ENCODE assay signal across 1 cellular context in the genomic region with DNA sequence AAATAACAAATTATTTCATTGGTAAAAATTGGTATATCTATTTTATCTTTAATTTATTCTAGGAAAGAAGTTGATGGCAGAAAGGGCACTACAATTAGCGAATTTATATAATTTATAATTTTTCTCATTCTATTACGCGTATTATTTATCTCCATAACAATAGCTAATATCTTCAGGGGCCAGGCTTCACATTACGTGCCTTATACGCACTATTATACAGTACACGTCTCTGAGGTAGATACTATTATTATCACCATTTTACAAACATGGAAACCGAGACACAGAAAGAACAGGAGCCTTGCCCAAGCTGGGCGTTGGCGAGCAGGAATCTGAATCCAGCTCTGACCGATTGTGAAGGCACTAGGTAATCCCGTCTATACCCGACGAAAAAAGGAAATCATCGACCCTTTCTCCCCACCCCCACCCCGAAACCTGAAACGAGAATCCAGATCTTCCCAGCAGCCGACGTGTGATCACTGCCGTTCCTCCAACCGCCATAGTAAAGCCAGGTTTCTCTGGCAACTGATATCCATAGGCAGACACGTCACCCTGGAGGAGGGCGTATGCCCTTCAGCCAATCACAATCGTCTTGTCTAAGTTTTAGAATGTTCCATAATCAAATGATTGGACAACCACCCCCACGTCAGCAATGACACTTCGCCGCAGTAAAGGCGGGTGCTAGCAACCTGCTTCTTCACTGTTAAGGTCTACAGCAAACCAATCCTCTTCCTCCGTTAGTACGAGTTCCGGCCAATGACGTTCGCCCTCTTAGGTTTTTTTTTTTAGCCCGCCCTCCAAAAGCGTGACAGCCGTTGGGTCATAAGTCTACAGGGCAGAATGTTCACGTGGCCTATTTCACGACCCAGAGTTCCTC.
TF ChIP-seq lines count a peak whose summit lies in the region.

A gene with protein sequence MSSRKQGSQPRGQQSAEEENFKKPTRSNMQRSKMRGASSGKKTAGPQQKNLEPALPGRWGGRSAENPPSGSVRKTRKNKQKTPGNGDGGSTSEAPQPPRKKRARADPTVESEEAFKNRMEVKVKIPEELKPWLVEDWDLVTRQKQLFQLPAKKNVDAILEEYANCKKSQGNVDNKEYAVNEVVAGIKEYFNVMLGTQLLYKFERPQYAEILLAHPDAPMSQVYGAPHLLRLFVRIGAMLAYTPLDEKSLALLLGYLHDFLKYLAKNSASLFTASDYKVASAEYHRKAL (minus strand): TSS at position 501 of the 874 bp plus-strand sequence. CDS start 9,672 bp downstream, outside the sequence.

TF ChIP-seq in HepG2, 621 proteins besides CTCF, POLR2A, EP300 and RAD21 (continued from another document and continues in another):
- TF ChIP-seq, protein P1, sequence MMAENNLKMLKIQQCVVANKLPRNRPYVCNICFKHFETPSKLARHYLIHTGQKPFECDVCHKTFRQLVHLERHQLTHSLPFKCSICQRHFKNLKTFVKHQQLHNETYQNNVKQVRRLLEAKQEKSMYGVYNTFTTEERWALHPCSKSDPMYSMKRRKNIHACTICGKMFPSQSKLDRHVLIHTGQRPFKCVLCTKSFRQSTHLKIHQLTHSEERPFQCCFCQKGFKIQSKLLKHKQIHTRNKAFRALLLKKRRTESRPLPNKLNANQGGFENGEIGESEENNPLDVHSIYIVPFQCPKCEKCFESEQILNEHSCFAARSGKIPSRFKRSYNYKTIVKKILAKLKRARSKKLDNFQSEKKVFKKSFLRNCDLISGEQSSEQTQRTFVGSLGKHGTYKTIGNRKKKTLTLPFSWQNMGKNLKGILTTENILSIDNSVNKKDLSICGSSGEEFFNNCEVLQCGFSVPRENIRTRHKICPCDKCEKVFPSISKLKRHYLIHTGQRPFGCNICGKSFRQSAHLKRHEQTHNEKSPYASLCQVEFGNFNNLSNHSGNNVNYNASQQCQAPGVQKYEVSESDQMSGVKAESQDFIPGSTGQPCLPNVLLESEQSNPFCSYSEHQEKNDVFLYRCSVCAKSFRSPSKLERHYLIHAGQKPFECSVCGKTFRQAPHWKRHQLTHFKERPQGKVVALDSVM (CRISPR knock-in tag; IDR thresholded peaks at IDR 0.05) = no peak
- TF ChIP-seq, protein P2, sequence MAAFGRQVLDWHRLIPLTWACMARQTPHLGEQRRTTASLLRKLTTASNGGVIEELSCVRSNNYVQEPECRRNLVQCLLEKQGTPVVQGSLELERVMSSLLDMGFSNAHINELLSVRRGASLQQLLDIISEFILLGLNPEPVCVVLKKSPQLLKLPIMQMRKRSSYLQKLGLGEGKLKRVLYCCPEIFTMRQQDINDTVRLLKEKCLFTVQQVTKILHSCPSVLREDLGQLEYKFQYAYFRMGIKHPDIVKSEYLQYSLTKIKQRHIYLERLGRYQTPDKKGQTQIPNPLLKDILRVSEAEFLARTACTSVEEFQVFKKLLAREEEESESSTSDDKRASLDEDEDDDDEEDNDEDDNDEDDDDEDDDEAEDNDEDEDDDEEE (CRISPR knock-in tag; IDR thresholded peaks at IDR 0.05) = no peak
- no peak for TF ChIP-seq MATR3 (CRISPR knock-in tag; IDR thresholded peaks at IDR 0.05)
- no peak for TF ChIP-seq NCOR1 (IDR thresholded peaks at IDR 0.05; ENCODE audit: borderline replicate concordance, low read length)
- no peak for TF ChIP-seq ZNF451 (CRISPR knock-in tag; IDR thresholded peaks at IDR 0.05)
- no peak for TF ChIP-seq ZNF432 (CRISPR knock-in tag; IDR thresholded peaks at IDR 0.05; ENCODE audit: borderline replicate concordance)
- TF ChIP-seq YEATS2 (CRISPR knock-in tag; IDR thresholded peaks at IDR 0.05; ENCODE audit: borderline replicate concordance) = no peak
- no peak for TF ChIP-seq JUN (CRISPR knock-in tag; IDR thresholded peaks at IDR 0.05)
- no peak for TF ChIP-seq ZNF3 (CRISPR knock-in tag; IDR thresholded peaks at IDR 0.05)
- TF ChIP-seq SNAPC2 (CRISPR knock-in tag; IDR thresholded peaks at IDR 0.05) = no peak
- TF ChIP-seq MTA1 (CRISPR knock-in tag; IDR thresholded peaks at IDR 0.05; ENCODE audit: borderline replicate concordance) = no peak
- TF ChIP-seq, protein P3, sequence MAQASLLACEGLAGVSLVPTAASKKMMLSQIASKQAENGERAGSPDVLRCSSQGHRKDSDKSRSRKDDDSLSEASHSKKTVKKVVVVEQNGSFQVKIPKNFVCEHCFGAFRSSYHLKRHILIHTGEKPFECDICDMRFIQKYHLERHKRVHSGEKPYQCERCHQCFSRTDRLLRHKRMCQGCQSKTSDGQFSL (CRISPR knock-in tag; IDR thresholded peaks at IDR 0.05) = 0 out of 2 replicates have a peak, but pooled peaks have one; percentile 6
- TF ChIP-seq, protein P4, sequence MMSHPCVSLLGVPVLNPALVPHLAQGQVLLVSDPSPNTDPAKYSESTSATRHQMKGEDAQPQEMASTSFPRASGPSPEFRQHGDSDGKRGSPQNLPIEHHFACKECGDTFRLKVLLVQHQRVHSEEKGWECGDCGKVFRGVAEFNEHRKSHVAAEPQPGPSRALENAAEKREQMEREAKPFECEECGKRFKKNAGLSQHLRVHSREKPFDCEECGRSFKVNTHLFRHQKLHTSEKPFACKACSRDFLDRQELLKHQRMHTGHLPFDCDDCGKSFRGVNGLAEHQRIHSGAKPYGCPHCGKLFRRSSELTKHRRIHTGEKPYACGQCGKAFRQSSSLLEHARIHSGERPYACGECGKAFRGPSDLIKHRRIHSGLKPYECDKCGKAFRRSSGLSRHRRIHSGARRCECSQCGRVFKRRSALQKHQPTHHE (CRISPR knock-in tag; IDR thresholded peaks at IDR 0.05; ENCODE audit: borderline replicate concordance) = no peak
- peak; percentile 78; the same call in 1 of the 2 replicates for TF ChIP-seq POLR2AphosphoS2 (IDR thresholded peaks at IDR 0.05; ENCODE audit: low read depth, low read length)
- TF ChIP-seq ZFP62 (CRISPR knock-in tag; IDR thresholded peaks at IDR 0.05) = no peak
- TF ChIP-seq ZFP1 (CRISPR knock-in tag; IDR thresholded peaks at IDR 0.05) = no peak
- TF ChIP-seq RBAK (CRISPR knock-in tag; IDR thresholded peaks at IDR 0.05) = no peak
- no peak for TF ChIP-seq ZNF44 (CRISPR knock-in tag; IDR thresholded peaks at IDR 0.05)
- TF ChIP-seq POLR2AphosphoS5 (IDR thresholded peaks at IDR 0.05; ENCODE audit: low read depth, low read length) = peak; percentile 96
- TF ChIP-seq ZSCAN31 (CRISPR knock-in tag; IDR thresholded peaks at IDR 0.05; ENCODE audit: low read depth) = no peak
- TF ChIP-seq NFYB (CRISPR knock-in tag; IDR thresholded peaks at IDR 0.05) = peak; percentile 93
- TF ChIP-seq, protein P5, sequence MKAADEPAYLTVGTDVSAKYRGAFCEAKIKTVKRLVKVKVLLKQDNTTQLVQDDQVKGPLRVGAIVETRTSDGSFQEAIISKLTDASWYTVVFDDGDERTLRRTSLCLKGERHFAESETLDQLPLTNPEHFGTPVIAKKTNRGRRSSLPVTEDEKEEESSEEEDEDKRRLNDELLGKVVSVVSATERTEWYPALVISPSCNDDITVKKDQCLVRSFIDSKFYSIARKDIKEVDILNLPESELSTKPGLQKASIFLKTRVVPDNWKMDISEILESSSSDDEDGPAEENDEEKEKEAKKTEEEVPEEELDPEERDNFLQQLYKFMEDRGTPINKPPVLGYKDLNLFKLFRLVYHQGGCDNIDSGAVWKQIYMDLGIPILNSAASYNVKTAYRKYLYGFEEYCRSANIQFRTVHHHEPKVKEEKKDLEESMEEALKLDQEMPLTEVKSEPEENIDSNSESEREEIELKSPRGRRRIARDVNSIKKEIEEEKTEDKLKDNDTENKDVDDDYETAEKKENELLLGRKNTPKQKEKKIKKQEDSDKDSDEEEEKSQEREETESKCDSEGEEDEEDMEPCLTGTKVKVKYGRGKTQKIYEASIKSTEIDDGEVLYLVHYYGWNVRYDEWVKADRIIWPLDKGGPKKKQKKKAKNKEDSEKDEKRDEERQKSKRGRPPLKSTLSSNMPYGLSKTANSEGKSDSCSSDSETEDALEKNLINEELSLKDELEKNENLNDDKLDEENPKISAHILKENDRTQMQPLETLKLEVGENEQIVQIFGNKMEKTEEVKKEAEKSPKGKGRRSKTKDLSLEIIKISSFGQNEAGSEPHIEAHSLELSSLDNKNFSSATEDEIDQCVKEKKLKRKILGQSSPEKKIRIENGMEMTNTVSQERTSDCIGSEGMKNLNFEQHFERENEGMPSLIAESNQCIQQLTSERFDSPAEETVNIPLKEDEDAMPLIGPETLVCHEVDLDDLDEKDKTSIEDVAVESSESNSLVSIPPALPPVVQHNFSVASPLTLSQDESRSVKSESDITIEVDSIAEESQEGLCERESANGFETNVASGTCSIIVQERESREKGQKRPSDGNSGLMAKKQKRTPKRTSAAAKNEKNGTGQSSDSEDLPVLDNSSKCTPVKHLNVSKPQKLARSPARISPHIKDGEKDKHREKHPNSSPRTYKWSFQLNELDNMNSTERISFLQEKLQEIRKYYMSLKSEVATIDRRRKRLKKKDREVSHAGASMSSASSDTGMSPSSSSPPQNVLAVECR (CRISPR knock-in tag; IDR thresholded peaks at IDR 0.05; ENCODE audit: borderline replicate concordance) = peak; percentile 40; the same call in 1 of the 2 replicates
- no peak for TF ChIP-seq RCOR2 (CRISPR knock-in tag; IDR thresholded peaks at IDR 0.05)
- TF ChIP-seq KDM1A (CRISPR knock-in tag; IDR thresholded peaks at IDR 0.05) = no peak
- no peak for TF ChIP-seq RARA (CRISPR knock-in tag; IDR thresholded peaks at IDR 0.05)
- no peak for TF ChIP-seq KLF15 (CRISPR knock-in tag; IDR thresholded peaks at IDR 0.05; ENCODE audit: borderline replicate concordance)
- TF ChIP-seq HNF4A (CRISPR knock-in tag; IDR thresholded peaks at IDR 0.05) = no peak
- no peak for TF ChIP-seq CAMTA2 (CRISPR knock-in tag; IDR thresholded peaks at IDR 0.05; ENCODE audit: borderline replicate concordance)
- TF ChIP-seq TCF7 (IDR thresholded peaks at IDR 0.05; ENCODE audit: low read depth) = no peak
- TF ChIP-seq, protein P6, sequence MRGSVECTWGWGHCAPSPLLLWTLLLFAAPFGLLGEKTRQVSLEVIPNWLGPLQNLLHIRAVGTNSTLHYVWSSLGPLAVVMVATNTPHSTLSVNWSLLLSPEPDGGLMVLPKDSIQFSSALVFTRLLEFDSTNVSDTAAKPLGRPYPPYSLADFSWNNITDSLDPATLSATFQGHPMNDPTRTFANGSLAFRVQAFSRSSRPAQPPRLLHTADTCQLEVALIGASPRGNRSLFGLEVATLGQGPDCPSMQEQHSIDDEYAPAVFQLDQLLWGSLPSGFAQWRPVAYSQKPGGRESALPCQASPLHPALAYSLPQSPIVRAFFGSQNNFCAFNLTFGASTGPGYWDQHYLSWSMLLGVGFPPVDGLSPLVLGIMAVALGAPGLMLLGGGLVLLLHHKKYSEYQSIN (CRISPR knock-in tag; IDR thresholded peaks at IDR 0.05; ENCODE audit: borderline replicate concordance) = no peak
- peak; percentile 85 for TF ChIP-seq RFXAP (CRISPR knock-in tag; IDR thresholded peaks at IDR 0.05; ENCODE audit: borderline replicate concordance)
- peak; percentile 95 for TF ChIP-seq CREB1 (IDR thresholded peaks at IDR 0.05)
- peak; percentile 96 for TF ChIP-seq CREB1 (CRISPR knock-in tag; IDR thresholded peaks at IDR 0.05)
- TF ChIP-seq ZNF101 (CRISPR knock-in tag; IDR thresholded peaks at IDR 0.05; ENCODE audit: borderline replicate concordance, low read depth) = no peak
- TF ChIP-seq NCOA1 (CRISPR knock-in tag; IDR thresholded peaks at IDR 0.05) = no peak
- no peak for TF ChIP-seq IRX3 (CRISPR knock-in tag; IDR thresholded peaks at IDR 0.05; ENCODE audit: borderline replicate concordance, low read depth)
- TF ChIP-seq, protein P7, sequence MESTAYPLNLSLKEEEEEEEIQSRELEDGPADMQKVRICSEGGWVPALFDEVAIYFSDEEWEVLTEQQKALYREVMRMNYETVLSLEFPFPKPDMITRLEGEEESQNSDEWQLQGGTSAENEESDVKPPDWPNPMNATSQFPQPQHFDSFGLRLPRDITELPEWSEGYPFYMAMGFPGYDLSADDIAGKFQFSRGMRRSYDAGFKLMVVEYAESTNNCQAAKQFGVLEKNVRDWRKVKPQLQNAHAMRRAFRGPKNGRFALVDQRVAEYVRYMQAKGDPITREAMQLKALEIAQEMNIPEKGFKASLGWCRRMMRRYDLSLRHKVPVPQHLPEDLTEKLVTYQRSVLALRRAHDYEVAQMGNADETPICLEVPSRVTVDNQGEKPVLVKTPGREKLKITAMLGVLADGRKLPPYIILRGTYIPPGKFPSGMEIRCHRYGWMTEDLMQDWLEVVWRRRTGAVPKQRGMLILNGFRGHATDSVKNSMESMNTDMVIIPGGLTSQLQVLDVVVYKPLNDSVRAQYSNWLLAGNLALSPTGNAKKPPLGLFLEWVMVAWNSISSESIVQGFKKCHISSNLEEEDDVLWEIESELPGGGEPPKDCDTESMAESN (CRISPR knock-in tag; conservative IDR thresholded peaks at IDR 0.05) = no peak
- TF ChIP-seq, protein P8, sequence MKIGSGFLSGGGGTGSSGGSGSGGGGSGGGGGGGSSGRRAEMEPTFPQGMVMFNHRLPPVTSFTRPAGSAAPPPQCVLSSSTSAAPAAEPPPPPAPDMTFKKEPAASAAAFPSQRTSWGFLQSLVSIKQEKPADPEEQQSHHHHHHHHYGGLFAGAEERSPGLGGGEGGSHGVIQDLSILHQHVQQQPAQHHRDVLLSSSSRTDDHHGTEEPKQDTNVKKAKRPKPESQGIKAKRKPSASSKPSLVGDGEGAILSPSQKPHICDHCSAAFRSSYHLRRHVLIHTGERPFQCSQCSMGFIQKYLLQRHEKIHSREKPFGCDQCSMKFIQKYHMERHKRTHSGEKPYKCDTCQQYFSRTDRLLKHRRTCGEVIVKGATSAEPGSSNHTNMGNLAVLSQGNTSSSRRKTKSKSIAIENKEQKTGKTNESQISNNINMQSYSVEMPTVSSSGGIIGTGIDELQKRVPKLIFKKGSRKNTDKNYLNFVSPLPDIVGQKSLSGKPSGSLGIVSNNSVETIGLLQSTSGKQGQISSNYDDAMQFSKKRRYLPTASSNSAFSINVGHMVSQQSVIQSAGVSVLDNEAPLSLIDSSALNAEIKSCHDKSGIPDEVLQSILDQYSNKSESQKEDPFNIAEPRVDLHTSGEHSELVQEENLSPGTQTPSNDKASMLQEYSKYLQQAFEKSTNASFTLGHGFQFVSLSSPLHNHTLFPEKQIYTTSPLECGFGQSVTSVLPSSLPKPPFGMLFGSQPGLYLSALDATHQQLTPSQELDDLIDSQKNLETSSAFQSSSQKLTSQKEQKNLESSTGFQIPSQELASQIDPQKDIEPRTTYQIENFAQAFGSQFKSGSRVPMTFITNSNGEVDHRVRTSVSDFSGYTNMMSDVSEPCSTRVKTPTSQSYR (CRISPR knock-in tag; IDR thresholded peaks at IDR 0.05; ENCODE audit: borderline replicate concordance) = peak; percentile 38; the same call in 1 of the 2 replicates
- TF ChIP-seq ZNF12 (CRISPR knock-in tag; IDR thresholded peaks at IDR 0.05) = no peak
- no peak for TF ChIP-seq NFIB (CRISPR knock-in tag; IDR thresholded peaks at IDR 0.05; ENCODE audit: borderline replicate concordance)
- TF ChIP-seq, protein P9, sequence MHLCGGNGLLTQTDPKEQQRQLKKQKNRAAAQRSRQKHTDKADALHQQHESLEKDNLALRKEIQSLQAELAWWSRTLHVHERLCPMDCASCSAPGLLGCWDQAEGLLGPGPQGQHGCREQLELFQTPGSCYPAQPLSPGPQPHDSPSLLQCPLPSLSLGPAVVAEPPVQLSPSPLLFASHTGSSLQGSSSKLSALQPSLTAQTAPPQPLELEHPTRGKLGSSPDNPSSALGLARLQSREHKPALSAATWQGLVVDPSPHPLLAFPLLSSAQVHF (CRISPR knock-in tag; IDR thresholded peaks at IDR 0.05) = no peak
- TF ChIP-seq, protein P10, sequence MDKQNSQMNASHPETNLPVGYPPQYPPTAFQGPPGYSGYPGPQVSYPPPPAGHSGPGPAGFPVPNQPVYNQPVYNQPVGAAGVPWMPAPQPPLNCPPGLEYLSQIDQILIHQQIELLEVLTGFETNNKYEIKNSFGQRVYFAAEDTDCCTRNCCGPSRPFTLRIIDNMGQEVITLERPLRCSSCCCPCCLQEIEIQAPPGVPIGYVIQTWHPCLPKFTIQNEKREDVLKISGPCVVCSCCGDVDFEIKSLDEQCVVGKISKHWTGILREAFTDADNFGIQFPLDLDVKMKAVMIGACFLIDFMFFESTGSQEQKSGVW (CRISPR knock-in tag; IDR thresholded peaks at IDR 0.05; ENCODE audit: borderline replicate concordance) = no peak
- no peak for TF ChIP-seq FOSL1 (CRISPR knock-in tag; IDR thresholded peaks at IDR 0.05; ENCODE audit: borderline replicate concordance)
- no peak for TF ChIP-seq ZNF484 (CRISPR knock-in tag; IDR thresholded peaks at IDR 0.05; ENCODE audit: borderline replicate concordance, low read depth)
- no peak for TF ChIP-seq WIZ (CRISPR knock-in tag; IDR thresholded peaks at IDR 0.05)
